In genomic region chr19:49490287-49491029, GRCh38 we compare ENCODE assay signal across 5 cellular contexts. TPM values are rescaled to one million over a fixed set of nuclear protein-coding genes. Genes with fewer than 3 reads are reported as not detected.
DNase-seq lines count a peak whose midpoint lies in the region; ATAC-seq, FAIRE-seq and TF ChIP-seq lines count a peak whose summit lies in the region.
"Had no signal": no experiment of that assay in that cellular context is flagged by ENCODE, and none has a peak within 500 bp of the region (broad histone marks: within the 10 kb centered on the region; RNA-seq: fewer than 3 reads in every experiment).

No MANE protein-coding gene starts in this region.

- no peaks in the 10 kb centered on the region for H3K9me3 ChIP-seq in effector memory CD4-positive, alpha-beta T cell (ENCODE audit: control insufficient read depth, low read length)
- H3K9me3 ChIP-seq: SJSA1 had no signal

- H3K27me3 ChIP-seq in effector memory CD4-positive, alpha-beta T cell (replicated peaks; ENCODE audit: control insufficient read depth, insufficient read depth, low read length, poor library complexity, severe bottlenecking) = no peaks in the 10 kb centered on the region
- no peaks in the 10 kb centered on the region for H3K27me3 ChIP-seq in foreskin keratinocyte
- H3K27me3 ChIP-seq: SJSA1 had no signal

- FAIRE-seq in GM12892 (lab: Jason Lieb, UNC) = no peak

- no peak for ATAC-seq in foreskin keratinocyte

- peaks cover 57% of the 10 kb centered on the region for H3K36me3 ChIP-seq in effector memory CD4-positive, alpha-beta T cell (ENCODE audit: control insufficient read depth, insufficient read depth, low read length)

- H3K4me1 ChIP-seq in effector memory CD4-positive, alpha-beta T cell (ENCODE audit: control insufficient read depth, insufficient read depth, low read length, poor library complexity, severe bottlenecking) = peaks cover 33% of the 10 kb centered on the region
- H3K4me1 ChIP-seq in foreskin keratinocyte = no peaks in the 10 kb centered on the region

- H3K27ac ChIP-seq in effector memory CD4-positive, alpha-beta T cell (ENCODE audit: insufficient read depth, low read length, poor library complexity, severe bottlenecking) = peak overlapping the region; percentile 85
- H3K27ac ChIP-seq in foreskin keratinocyte = no peak overlapping the region
- H3K27ac ChIP-seq: SJSA1 had no signal

- H3K4me3 ChIP-seq in effector memory CD4-positive, alpha-beta T cell (ENCODE audit: insufficient read depth, low read depth, low read length, poor library complexity, severe bottlenecking) = peak overlapping the region; percentile 91

- DNase-seq in GM12892 (ENCODE audit: insufficient read length) = no peak
- no peak for DNase-seq in effector memory CD4-positive, alpha-beta T cell
- DNase-seq in foreskin keratinocyte = no peak
- DNase-seq in NCI-H510A treated with DMSO at 0.1 percent for 48 hours (lab: John Stamatoyannopoulos, UW) = no peak

- 0 out of 2 replicates have a peak, but pooled peaks have one; percentile 37 for TF ChIP-seq POLR2A in GM12892 (IDR thresholded peaks at IDR 0.05; ENCODE audit: low read depth, low read length)

- TF ChIP-seq CTCF in foreskin keratinocyte (conservative IDR thresholded peaks at IDR 0.05) = no peak

RNA-seq across cellular contexts. Expression of gene RPL13A, which starts 3.0 kb away (rescaled TPM):
- 4,907 TPM for polyA plus RNA-seq in GM12892 (2012; ENCODE audit: missing spikeins)
- total RNA-seq in foreskin keratinocyte = 2,087 and 2,308 TPM in 2 replicates
- 3,579 and 3,909 TPM in 2 replicates for polyA plus RNA-seq in foreskin keratinocyte

RNA-seq across cellular contexts. Expression of gene RPS11, which starts 5.8 kb away (rescaled TPM):
- 6,590 TPM for polyA plus RNA-seq in GM12892 (2012; ENCODE audit: missing spikeins)
- total RNA-seq in foreskin keratinocyte = 2,410 and 2,439 TPM in 2 replicates
- polyA plus RNA-seq in foreskin keratinocyte = 3,599 and 3,602 TPM in 2 replicates

RNA-seq across cellular contexts. Expression of gene FLT3LG, which starts 16.4 kb away (rescaled TPM):
- polyA plus RNA-seq in GM12892 (2012; ENCODE audit: missing spikeins) = 4.3 TPM
- 6.0 TPM in 2 replicates for total RNA-seq in foreskin keratinocyte
- polyA plus RNA-seq in foreskin keratinocyte = 9.3 and 10.6 TPM in 2 replicates

RNA-seq across cellular contexts. Expression of gene FCGRT, which starts 22.0 kb away (rescaled TPM):
- not detected for polyA plus RNA-seq in GM12892 (2012; ENCODE audit: missing spikeins)
- total RNA-seq in foreskin keratinocyte = 22.2 and 23.5 TPM in 2 replicates
- 23.7 and 25.6 TPM in 2 replicates for polyA plus RNA-seq in foreskin keratinocyte

RNA-seq across cellular contexts. Expression of gene RCN3, which starts 37.3 kb away (rescaled TPM):
- polyA plus RNA-seq in GM12892 (2012; ENCODE audit: missing spikeins) = 0.23 TPM
- total RNA-seq in foreskin keratinocyte = 0.71 and 0.92 TPM in 2 replicates
- 1.6 TPM in 2 replicates for polyA plus RNA-seq in foreskin keratinocyte
